Comparison of ENCODE assay signal across 8 cellular contexts in genomic region chr3:26712211-26713026, GRCh38.
DNase-seq lines count a peak whose midpoint lies in the region; ATAC-seq and TF ChIP-seq lines count a peak whose summit lies in the region.

No MANE protein-coding gene starts in this region.

- no peaks in the 10 kb centered on the region for H3K9me3 ChIP-seq in H9 (ENCODE audit: control insufficient read depth, low read depth, low read length)
- H3K9me3 ChIP-seq in CD8-positive, alpha-beta memory T cell (ENCODE audit: low read length), result no peaks in the 10 kb centered on the region

- H3K27me3 Mint-ChIP-seq in H9 (ENCODE audit: low read depth), result no peaks in the 10 kb centered on the region; the same call in 1 of the 2 replicates
- no peaks in the 10 kb centered on the region for H3K27me3 Mint-ChIP-seq in CD8-positive, alpha-beta memory T cell

- no peaks in the 10 kb centered on the region for H3K36me3 ChIP-seq in CD8-positive, alpha-beta memory T cell (ENCODE audit: insufficient read depth, low read length)

- no peaks in the 10 kb centered on the region for H3K79me2 ChIP-seq in H9 (ENCODE audit: insufficient read depth, low read length)

- H3K4me3 Mint-ChIP-seq in H9, result no peak overlapping the region
- H3K4me3 Mint-ChIP-seq in CD8-positive, alpha-beta memory T cell, result no peak overlapping the region

- no peak overlapping the region for H3K56ac ChIP-seq in H9 (ENCODE audit: insufficient read length, low read depth, low read length)

- no peak overlapping the region for H2BK5ac ChIP-seq in H9 (ENCODE audit: insufficient read length, low read length)

- H3K23me2 ChIP-seq in H9 (ENCODE audit: insufficient read length, low read depth, low read length, poor library complexity, severe bottlenecking), result no peaks in the 10 kb centered on the region

- no peaks in the 10 kb centered on the region; the same call in 1 of the 2 replicates for H3K4me1 ChIP-seq in H9 (ENCODE audit: insufficient read depth, low read length)
- H3K4me1 ChIP-seq in CD8-positive, alpha-beta memory T cell (ENCODE audit: insufficient read depth, low read length), result no peaks in the 10 kb centered on the region

- H3K14ac ChIP-seq in H9 (ENCODE audit: insufficient read depth, low read length), result no peak overlapping the region

- no peak overlapping the region for H3K9ac ChIP-seq in H9 (ENCODE audit: extremely low read depth, insufficient read length, low read length)

- ATAC-seq in left ventricle myocardium superior, result peak; percentile 60

- DNase-seq in SIG-M5 treated with dmso at 0.1 percent for 504 hours (lab: John Stamatoyannopoulos, UW; ENCODE audit: unreplicated experiment) (peak; percentile 46), SIG-M5 (lab: John Stamatoyannopoulos, UW) (no peak), H9 (no peak), LNCaP clone FGC (ENCODE audit: low read depth) (peak; percentile 22), SW480 (ENCODE audit: low spot score) (peak; percentile 30), left ventricle myocardium superior (no peak), stromal cell of bone marrow (ENCODE audit: low read depth) (peak; percentile 10)
- DNase-seq in CD8-positive, alpha-beta memory T cell, result no peak

- no CpG with 5 or more reads among the region's 5 CpGs for WGBS in H9 (ENCODE audit: extremely low coverage, insufficient read length, low lambda C conversion rate)

- no peak overlapping the region for H3K4me3 ChIP-seq in LNCaP clone FGC (ENCODE audit: low read depth, low read length)
- no peak overlapping the region for H3K4me3 ChIP-seq in CD8-positive, alpha-beta memory T cell (ENCODE audit: low read length)

- no peak overlapping the region for H4K5ac ChIP-seq in H9 (ENCODE audit: insufficient read length, low read depth, low read length)

- H3K4me1 Mint-ChIP-seq in H9, result peaks cover 6 to 14% of the 10 kb centered on the region in 2 experiments
- no peaks in the 10 kb centered on the region for H3K4me1 Mint-ChIP-seq in CD8-positive, alpha-beta memory T cell

- no peak overlapping the region for H3K4ac ChIP-seq in H9 (ENCODE audit: low read depth, low read length)

- H4K8ac ChIP-seq in H9 (replicated peaks; ENCODE audit: insufficient read length, low read depth, low read length), result no peak overlapping the region

- no peak overlapping the region for H2BK20ac ChIP-seq in H9 (ENCODE audit: low read depth, low read length, poor library complexity, severe bottlenecking)

- POLR2A ChIA-PET in CD8-positive, alpha-beta memory T cell (lab: Charles Lee), result no interaction called here

- H3K79me1 ChIP-seq in H9 (ENCODE audit: insufficient read depth, low read depth, low read length, poor library complexity, severe bottlenecking), result no peaks in the 10 kb centered on the region

- no peak overlapping the region for H2BK12ac ChIP-seq in H9 (ENCODE audit: insufficient read length, low read depth, low read length)

- H3K27ac Mint-ChIP-seq in H9, result peak overlapping the region in 1 of 3 experiments; percentile 45; a peak in 1 of 7 replicates
- no peak overlapping the region for H3K27ac Mint-ChIP-seq in CD8-positive, alpha-beta memory T cell

- H4K91ac ChIP-seq in H9 (ENCODE audit: insufficient read length, low read depth, low read length), result no peak overlapping the region

- H3K18ac ChIP-seq in H9 (ENCODE audit: insufficient read length, low read depth, low read length), result no peak overlapping the region

- H3T11ph ChIP-seq in H9 (ENCODE audit: low read length), result no peak overlapping the region

- H3K27me3 ChIP-seq in H9 (ENCODE audit: insufficient read depth, low read length), result no peaks in the 10 kb centered on the region
- H3K27me3 ChIP-seq in CD8-positive, alpha-beta memory T cell (ENCODE audit: insufficient read depth, low read length, poor library complexity, severe bottlenecking), result no peaks in the 10 kb centered on the region

- no peak overlapping the region for H3K27ac ChIP-seq in H9 (ENCODE audit: insufficient read length, low read depth, low read length)
- no peak overlapping the region for H3K27ac ChIP-seq in CD8-positive, alpha-beta memory T cell (ENCODE audit: low read depth, low read length)

- H2BK120ac ChIP-seq in H9 (ENCODE audit: low read depth, low read length, poor library complexity, severe bottlenecking), result no peak overlapping the region

- H2AK5ac ChIP-seq in H9 (ENCODE audit: insufficient read length, low read length), result no peak overlapping the region

- H4K20me1 ChIP-seq in H9 (ENCODE audit: control insufficient read depth, insufficient read depth, insufficient read length), result no peaks in the 10 kb centered on the region

- intact Hi-C loops in left ventricle myocardium superior (cut with micrococcal nuclease), result loop anchor here (5.0 to 10.0 kb wide), 2 partner anchors 805 to 1068 kb away; no protein-coding TSS in a partner anchor

- TF ChIP-seq CTCF in H9 (conservative IDR thresholded peaks at IDR 0.05), result peak; percentile 79
- TF ChIP-seq CTCF in LNCaP clone FGC (IDR thresholded peaks at IDR 0.05; ENCODE audit: control insufficient read depth, extremely low read depth, insufficient read depth), result peak; percentile 71

- H3K36me3 Mint-ChIP-seq in H9 (ENCODE audit: insufficient read depth in 1 of 3, low read depth in 3 of 3), result peaks cover 2 to 20% (median 19%) of the 10 kb centered on the region in 3 experiments; a peak in 6 of 7 replicates
- no peaks in the 10 kb centered on the region for H3K36me3 Mint-ChIP-seq in CD8-positive, alpha-beta memory T cell

- H2AFZ ChIP-seq in H9 (ENCODE audit: low read length), result no peak overlapping the region

- no peak overlapping the region for H3K23ac ChIP-seq in H9 (ENCODE audit: insufficient read length, low read depth, low read length)

- H2BK15ac ChIP-seq in H9 (ENCODE audit: low read depth, low read length), result no peak overlapping the region

- H3K4me2 ChIP-seq in H9 (ENCODE audit: insufficient read depth, insufficient read length, low read length), result no peak overlapping the region

- CTCF ChIA-PET in CD8-positive, alpha-beta memory T cell (lab: Charles Lee), result no interaction called here

- peaks cover 6 to 12% of the 10 kb centered on the region in 2 experiments; a peak in 4 of 5 replicates for H3K9me3 Mint-ChIP-seq in H9
- H3K9me3 Mint-ChIP-seq in CD8-positive, alpha-beta memory T cell, result peaks cover 0 to 4% (median 2%) of the 10 kb centered on the region in 5 donors

Comparison
In these comparisons a context has a peak if more than half of its experiments do, and no peak if none do; other contexts are left out.
1. DNase-seq: peak in SIG-M5 treated with dmso at 0.1 percent for 504 hours (single experiment), LNCaP clone FGC (single experiment), SW480 (single experiment) and stromal cell of bone marrow (single experiment); none in SIG-M5 (single experiment), H9 (single experiment), left ventricle myocardium superior (single experiment) and CD8-positive, alpha-beta memory T cell (0 of 5).